19 cellular contexts compared by ENCODE assay signal in the genomic region with DNA sequence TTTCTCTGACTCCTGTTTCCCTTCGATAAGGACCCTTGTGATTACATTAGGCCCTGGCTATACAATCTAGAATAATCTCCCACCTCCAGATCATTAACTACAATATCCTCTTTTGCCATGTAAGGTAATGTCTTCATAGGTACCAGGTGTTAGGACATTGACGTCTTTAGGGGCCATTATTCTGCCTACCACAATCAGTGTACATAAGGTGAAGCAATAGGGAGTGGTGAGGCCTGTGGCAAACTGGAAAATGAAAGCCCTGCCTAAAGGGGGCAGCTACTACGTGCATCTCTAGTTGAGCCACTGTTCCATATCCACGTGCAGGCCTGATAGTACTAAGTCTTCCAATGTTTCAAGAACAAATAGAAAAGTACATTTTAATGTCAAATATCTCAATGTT. TPM values are rescaled to one million over a fixed set of nuclear protein-coding genes. Genes with fewer than 3 reads are reported as not detected.
A peak's percentile ranks its signal among the peaks of the same experiment; 100 is the strongest.
DNase-seq lines count a peak whose midpoint lies in the region; ATAC-seq and TF ChIP-seq lines count a peak whose summit lies in the region.
"Had no signal": no experiment of that assay in that cellular context is flagged by ENCODE, and none has a peak within 500 bp of the region (broad histone marks: within the 10 kb centered on the region; RNA-seq: fewer than 3 reads in every experiment).

No MANE protein-coding gene starts in this region.

- TF ChIP-seq POLR2A in stomach (IDR thresholded peaks at IDR 0.05) = no peak

- peak; percentile 5 for DNase-seq in natural killer cell treated with Interleukin-12 subunit alpha and Interleukin-12 subunit beta and Interleukin-15 and Interleukin-18, amount 100 ng/mL, for 72 hours (ENCODE audit: low spot score)
- DNase-seq in natural killer cell = no peak
- DNase-seq in stomach = no peak
- no peak for DNase-seq in caudate nucleus (lab: John Stamatoyannopoulos, UW)
- DNase-seq in NCI-H1417 (lab: John Stamatoyannopoulos, UW) = no peak
- DNase-seq: 8988T, C1 segment of cervical spinal cord, DMS153, EL, H9, NCI-H1436 treated with DMSO at 0.1 percent for 48 hours, NCI-H2081 treated with DMSO at 0.1 percent for 48 hours, NCI-H524 treated with DMSO at 0.1 percent for 48 hours, OCI-M1, RPMI8226 had no signal

- H3K4me1 ChIP-seq in mucosa of rectum (ENCODE audit: control insufficient read depth in 2 of 2, insufficient read depth in 2 of 2, low read length in 2 of 2) (peaks cover 8 to 17% of the 10 kb centered on the region in 2 donors), stomach (peaks cover 2 to 38% (median 6%) of the 10 kb centered on the region in 4 donors)

- H3K9me3 ChIP-seq in mucosa of rectum (ENCODE audit: control insufficient read depth in 2 of 2, low read length in 2 of 2) (peaks cover 0 to 3% of the 10 kb centered on the region in 2 donors), stomach (peaks cover 0 to 13% (median 5%) of the 10 kb centered on the region in 4 donors)

- intact Hi-C loops in natural killer cell (cut with micrococcal nuclease) (no loop called here), stomach (cut with DNase I; ENCODE audit: low total_unique reads) (no loop called here)

- peak overlapping the region; percentile 5 to 7 for H3K27ac ChIP-seq in mucosa of rectum (ENCODE audit: low read depth in 2 of 2, low read length in 2 of 2)
- H3K27ac ChIP-seq in stomach = peak overlapping the region in 4 of 5 donors; percentile 69 to 94 (median 88)
- H3K27ac ChIP-seq in caudate nucleus (ENCODE audit: low read depth, low read length) = no peak overlapping the region

- H3K36me3 ChIP-seq in mucosa of rectum (ENCODE audit: control insufficient read depth in 2 of 2, insufficient read depth in 2 of 2, low read length in 2 of 2) (no peaks in the 10 kb centered on the region), stomach (no peaks in the 10 kb centered on the region)

- H3K27me3 ChIP-seq in mucosa of rectum (ENCODE audit: control insufficient read depth in 2 of 2, insufficient read depth in 2 of 2, low read length in 2 of 2) (no peaks in the 10 kb centered on the region), stomach (no peaks in the 10 kb centered on the region)

- H3K27me3 Mint-ChIP-seq in natural killer cell treated with Interleukin-12 subunit alpha and Interleukin-12 subunit beta and Interleukin-15 and Interleukin-18, amount 100 ng/mL, for 72 hours = peaks cover 19 to 21% of the 10 kb centered on the region in 2 donors
- peaks cover 21 to 39% of the 10 kb centered on the region in 2 donors for H3K27me3 Mint-ChIP-seq in natural killer cell (ENCODE audit: low read depth in 2 of 2)

- no peak for TF ChIP-seq CTCF in natural killer cell (IDR thresholded peaks at IDR 0.05)
- TF ChIP-seq CTCF in stomach (IDR thresholded peaks at IDR 0.05) = no peak

- no peak for TF ChIP-seq EP300 in stomach (IDR thresholded peaks at IDR 0.05)

- no peak overlapping the region for H3K4me3 Mint-ChIP-seq in natural killer cell treated with Interleukin-12 subunit alpha and Interleukin-12 subunit beta and Interleukin-15 and Interleukin-18, amount 100 ng/mL, for 72 hours
- no peak overlapping the region for H3K4me3 Mint-ChIP-seq in natural killer cell
- H3K4me3 Mint-ChIP-seq: H9 had no signal

- WGBS in stomach, 5 donors = 86 to 95% (median 93%) methylated on average over 4 of the region's 4 CpGs

- H3K9ac ChIP-seq in mucosa of rectum (ENCODE audit: low read depth in 1 of 2, low read length in 2 of 2) = no peak overlapping the region

- no peak overlapping the region for H3K27ac Mint-ChIP-seq in natural killer cell treated with Interleukin-12 subunit alpha and Interleukin-12 subunit beta and Interleukin-15 and Interleukin-18, amount 100 ng/mL, for 72 hours
- H3K27ac Mint-ChIP-seq in natural killer cell = no peak overlapping the region
- H3K27ac Mint-ChIP-seq: H9 had no signal

- peaks cover 5 to 9% of the 10 kb centered on the region in 2 donors for H3K4me1 Mint-ChIP-seq in natural killer cell treated with Interleukin-12 subunit alpha and Interleukin-12 subunit beta and Interleukin-15 and Interleukin-18, amount 100 ng/mL, for 72 hours (ENCODE audit: low read depth in 2 of 2)
- H3K4me1 Mint-ChIP-seq in natural killer cell = peaks cover 6 to 7% of the 10 kb centered on the region in 2 donors

- no peak for ATAC-seq in natural killer cell treated with Interleukin-12 subunit alpha and Interleukin-12 subunit beta and Interleukin-15 and Interleukin-18, amount 100 ng/mL, for 72 hours
- ATAC-seq in natural killer cell (no peak), GM18858 (IDR thresholded peaks at IDR 0.05; ENCODE audit: unreplicated experiment) (no peak), GM18511 (IDR thresholded peaks at IDR 0.05; ENCODE audit: unreplicated experiment) (no peak)

- no peaks in the 10 kb centered on the region for H3K36me3 Mint-ChIP-seq in natural killer cell treated with Interleukin-12 subunit alpha and Interleukin-12 subunit beta and Interleukin-15 and Interleukin-18, amount 100 ng/mL, for 72 hours
- H3K36me3 Mint-ChIP-seq in natural killer cell = no peaks in the 10 kb centered on the region

- H3K9me3 Mint-ChIP-seq in natural killer cell treated with Interleukin-12 subunit alpha and Interleukin-12 subunit beta and Interleukin-15 and Interleukin-18, amount 100 ng/mL, for 72 hours = no peaks in the 10 kb centered on the region
- no peaks in the 10 kb centered on the region for H3K9me3 Mint-ChIP-seq in natural killer cell

- H3K4me3 ChIP-seq in mucosa of rectum (ENCODE audit: low read length in 2 of 2) (no peak overlapping the region), stomach (no peak overlapping the region)

RNA-seq across cellular contexts. Expression of a gene that starts 4.8 kb away (rescaled TPM):
- total RNA-seq in natural killer cell treated with Interleukin-12 subunit alpha and Interleukin-12 subunit beta and Interleukin-15 and Interleukin-18, amount 100 ng/mL, for 72 hours = 10 to 100 TPM; 16.7 to 25.6 TPM
- total RNA-seq in natural killer cell (1 to 10 TPM; 2.5 to 5.3 (median 3.5) TPM), stomach (10 to 100 TPM in 4 of 5 donors, under 1 TPM in 1; 0.58 to 68.7 (median 28.4) TPM)
- 10 to 100 TPM; 12.1 to 17.7 (median 17.0) TPM for polyA plus RNA-seq in stomach

RNA-seq across cellular contexts. Expression of a gene that starts 36.5 kb away (rescaled TPM):
- not detected for total RNA-seq in natural killer cell treated with Interleukin-12 subunit alpha and Interleukin-12 subunit beta and Interleukin-15 and Interleukin-18, amount 100 ng/mL, for 72 hours
- total RNA-seq in natural killer cell (not detected), stomach (1 to 10 TPM in 3 of 5 donors, not detected in 2; 1.7 to 4.8 (median 2.2) TPM)
- polyA plus RNA-seq in stomach = under 1 TPM in 2 of 3 donors, not detected in 1; 0.23 to 0.87 TPM
- total RNA-seq: HT-29 had no signal
